ENCODE assay signal across 20 cellular contexts in genomic region chr11:63877658-63878241, GRCh38. TPM values are rescaled to one million over a fixed set of nuclear protein-coding genes. Genes with fewer than 3 reads are reported as not detected.
DNase-seq lines count a peak whose midpoint lies in the region; ATAC-seq, FAIRE-seq and TF ChIP-seq lines count a peak whose summit lies in the region.
"Had no signal": no experiment of that assay in that cellular context is flagged by ENCODE, and none has a peak within 500 bp of the region (broad histone marks: within the 10 kb centered on the region; RNA-seq: fewer than 3 reads in every experiment).

No MANE protein-coding gene starts in this region.

- FAIRE-seq in kidney (lab: Jason Lieb, UNC): no peak
- FAIRE-seq: islet of Langerhans, small intestine had no signal

- no peak for ATAC-seq in activated T-cell treated with anti-CD3 and anti-CD28 coated beads, Interleukin-2, amount 50 U/mL, for 72 hours (replicated peaks in 1 of 2)
- ATAC-seq in natural killer cell (no peak), GM19455 (IDR thresholded peaks at IDR 0.05; ENCODE audit: unreplicated experiment) (no peak)

- peaks cover 0 to 2% of the 10 kb centered on the region in 2 donors for H3K36me3 ChIP-seq in kidney (ENCODE audit: control insufficient read depth in 1 of 2, insufficient read depth in 2 of 2, low read length in 2 of 2)
- H3K36me3 ChIP-seq: colonic mucosa had no signal

- no peak overlapping the region for H3K4me3 Mint-ChIP-seq in activated T-cell treated with anti-CD3 and anti-CD28 coated beads, Interleukin-2, amount 50 U/mL, for 72 hours
- no peak overlapping the region for H3K4me3 Mint-ChIP-seq in activated naive CD8-positive, alpha-beta T cell treated with anti-CD3 and anti-CD28 coated beads for 36 hours
- peak overlapping the region; percentile 31 for H3K4me3 Mint-ChIP-seq in type B pancreatic cell
- no peak overlapping the region for H3K4me3 Mint-ChIP-seq in natural killer cell
- H3K4me3 Mint-ChIP-seq: activated naive CD4-positive, alpha-beta T cell treated with anti-CD3 and anti-CD28 coated beads for 36 hours; nephron had no signal

- H3K4me1 ChIP-seq in kidney (ENCODE audit: control insufficient read depth in 1 of 2, insufficient read depth in 1 of 2, low read depth in 1 of 2, low read length in 2 of 2): peaks cover 23 to 26% of the 10 kb centered on the region in 2 donors

- peaks cover 67% of the 10 kb centered on the region for H3K4me1 Mint-ChIP-seq in activated T-cell treated with anti-CD3 and anti-CD28 coated beads, Interleukin-2, amount 50 U/mL, for 72 hours (ENCODE audit: low read depth)
- peaks cover 72% of the 10 kb centered on the region for H3K4me1 Mint-ChIP-seq in activated naive CD8-positive, alpha-beta T cell treated with anti-CD3 and anti-CD28 coated beads for 36 hours
- H3K4me1 Mint-ChIP-seq in type B pancreatic cell (ENCODE audit: unreplicated experiment): peaks cover 33% of the 10 kb centered on the region
- peaks cover 58 to 67% of the 10 kb centered on the region in 2 donors for H3K4me1 Mint-ChIP-seq in natural killer cell

- no peaks in the 10 kb centered on the region for H3K9me3 ChIP-seq in kidney (ENCODE audit: control insufficient read depth in 1 of 2, low read length in 2 of 2)
- H3K9me3 ChIP-seq: colonic mucosa had no signal

- TF ChIP-seq CTCF in kidney (IDR thresholded peaks at IDR 0.05; ENCODE audit: borderline replicate concordance, extremely low read depth, insufficient read depth) (no peak), type B pancreatic cell (conservative IDR thresholded peaks at IDR 0.05) (no peak), natural killer cell (IDR thresholded peaks at IDR 0.05) (no peak)

- peaks cover 0 to 2% of the 10 kb centered on the region in 2 donors for H3K36me3 Mint-ChIP-seq in activated T-cell treated with anti-CD3 and anti-CD28 coated beads, Interleukin-2, amount 50 U/mL, for 72 hours (ENCODE audit: insufficient read depth in 2 of 2)
- H3K36me3 Mint-ChIP-seq in activated naive CD8-positive, alpha-beta T cell treated with anti-CD3 and anti-CD28 coated beads for 36 hours: peaks cover 32% of the 10 kb centered on the region
- H3K36me3 Mint-ChIP-seq in type B pancreatic cell: peaks cover 13% of the 10 kb centered on the region
- no peaks in the 10 kb centered on the region for H3K36me3 Mint-ChIP-seq in natural killer cell

- intact Hi-C loops in kidney (cut with DNase I): no loop called here
- intact Hi-C loops in natural killer cell (cut with micrococcal nuclease): no loop called here

- no peak overlapping the region for H3K9ac ChIP-seq in kidney (ENCODE audit: low read length in 2 of 2)

- peak overlapping the region; percentile 3 for H3K27ac Mint-ChIP-seq in activated T-cell treated with anti-CD3 and anti-CD28 coated beads, Interleukin-2, amount 50 U/mL, for 72 hours
- H3K27ac Mint-ChIP-seq in activated naive CD8-positive, alpha-beta T cell treated with anti-CD3 and anti-CD28 coated beads for 36 hours: peak overlapping the region; percentile 55
- H3K27ac Mint-ChIP-seq in type B pancreatic cell (peak overlapping the region; percentile 69), natural killer cell (no peak overlapping the region)
- H3K27ac Mint-ChIP-seq: activated naive CD4-positive, alpha-beta T cell treated with anti-CD3 and anti-CD28 coated beads for 36 hours had no signal

- DNase-seq in activated T-cell treated with anti-CD3 and anti-CD28 coated beads, Interleukin-2, amount 50 U/mL, for 72 hours: no peak
- no peak for DNase-seq in activated T-cell treated with anti-CD3 and anti-CD28 coated beads, Interleukin-2, amount 50 U/mL, for 1 hour
- peak; percentile 22 for DNase-seq in activated naive CD8-positive, alpha-beta T cell treated with anti-CD3 and anti-CD28 coated beads for 36 hours
- DNase-seq in kidney: peak; percentile 30
- no peak for DNase-seq in type B pancreatic cell (ENCODE audit: extremely low spot score, unreplicated experiment)
- no peak for DNase-seq in activated CD4-positive, CD25-positive, alpha-beta regulatory T cell (lab: John Stamatoyannopoulos, UW)
- DNase-seq in natural killer cell: no peak
- DNase-seq: activated CD4-positive, alpha-beta T cell treated with anti-CD3 and anti-CD28 coated beads for 48 hours; activated naive CD4-positive, alpha-beta T cell treated with anti-CD3 and anti-CD28 coated beads for 36 hours; colonic mucosa; DMS79; mesenchymal stem cell; MM.1S; RPMI8226; small intestine; stimulated activated CD4-positive, alpha-beta T cell treated with anti-CD3 and anti-CD28 coated beads, Interleukin-2, amount 100 ng/mL, for 48 hours had no signal

- no peaks in the 10 kb centered on the region for H3K9me3 Mint-ChIP-seq in activated T-cell treated with anti-CD3 and anti-CD28 coated beads, Interleukin-2, amount 50 U/mL, for 72 hours
- H3K9me3 Mint-ChIP-seq in activated naive CD8-positive, alpha-beta T cell treated with anti-CD3 and anti-CD28 coated beads for 36 hours: no peaks in the 10 kb centered on the region
- H3K9me3 Mint-ChIP-seq in type B pancreatic cell (no peaks in the 10 kb centered on the region), natural killer cell (no peaks in the 10 kb centered on the region)
- H3K9me3 Mint-ChIP-seq: activated naive CD4-positive, alpha-beta T cell treated with anti-CD3 and anti-CD28 coated beads for 36 hours; nephron had no signal

- no peak overlapping the region for H3K27ac ChIP-seq in kidney (ENCODE audit: low read depth in 2 of 2, low read length in 2 of 2)
- H3K27ac ChIP-seq: hepatocyte had no signal

- H3K4me3 ChIP-seq in kidney (ENCODE audit: low read length in 2 of 2): no peak overlapping the region
- H3K4me3 ChIP-seq: colonic mucosa, hepatocyte had no signal

- H3K27me3 Mint-ChIP-seq in activated T-cell treated with anti-CD3 and anti-CD28 coated beads, Interleukin-2, amount 50 U/mL, for 72 hours (ENCODE audit: low read depth): no peaks in the 10 kb centered on the region
- no peaks in the 10 kb centered on the region for H3K27me3 Mint-ChIP-seq in activated naive CD8-positive, alpha-beta T cell treated with anti-CD3 and anti-CD28 coated beads for 36 hours
- H3K27me3 Mint-ChIP-seq in type B pancreatic cell (no peaks in the 10 kb centered on the region), natural killer cell (ENCODE audit: low read depth in 2 of 2) (no peaks in the 10 kb centered on the region)

RNA-seq across cellular contexts. Expression of gene MARK2, which starts 38.8 kb away (rescaled TPM):
- total RNA-seq in activated T-cell treated with anti-CD3 and anti-CD28 coated beads, Interleukin-2, amount 50 U/mL, for 72 hours: 10 to 100 TPM; 29.0 to 30.0 TPM
- 10 to 100 TPM; 27.7 to 29.0 TPM for total RNA-seq in activated naive CD8-positive, alpha-beta T cell treated with anti-CD3 and anti-CD28 coated beads for 36 hours
- total RNA-seq in kidney (42.6 TPM), type B pancreatic cell (ENCODE audit: low replicate concordance) (52.8 and 73.5 TPM in 2 replicates), natural killer cell (10 to 100 TPM; 63.8 to 88.4 (median 80.2) TPM)
- 11.7 TPM for polyA plus RNA-seq in kidney (ENCODE audit: insufficient read depth, low read depth, low replicate concordance)

RNA-seq across cellular contexts. Expression of gene RCOR2, which starts 39.2 kb away (rescaled TPM):
- total RNA-seq in activated T-cell treated with anti-CD3 and anti-CD28 coated beads, Interleukin-2, amount 50 U/mL, for 72 hours: under 1 TPM; 0.39 to 0.96 TPM
- under 1 TPM; 0.58 to 0.82 TPM for total RNA-seq in activated naive CD8-positive, alpha-beta T cell treated with anti-CD3 and anti-CD28 coated beads for 36 hours
- total RNA-seq in kidney (0.76 TPM), type B pancreatic cell (ENCODE audit: low replicate concordance) (8.1 and 38.1 TPM in 2 replicates), natural killer cell (not detected)
- 0.86 TPM for polyA plus RNA-seq in kidney (ENCODE audit: insufficient read depth, low read depth, low replicate concordance)

Comparison
In these comparisons a context has a peak if more than half of its experiments do, and no peak if none do; other contexts are left out.
1. DNase-seq: peak in activated naive CD8-positive, alpha-beta T cell treated with anti-CD3 and anti-CD28 coated beads for 36 hours (single experiment) and kidney (single experiment); none in activated T-cell treated with anti-CD3 and anti-CD28 coated beads, Interleukin-2, amount 50 U/mL, for 72 hours (0 of 2), activated T-cell treated with anti-CD3 and anti-CD28 coated beads, Interleukin-2, amount 50 U/mL, for 1 hour (single experiment), type B pancreatic cell (single experiment), activated CD4-positive, CD25-positive, alpha-beta regulatory T cell (0 of 4) and natural killer cell (single experiment).
2. H3K27ac Mint-ChIP-seq: peak in activated T-cell treated with anti-CD3 and anti-CD28 coated beads, Interleukin-2, amount 50 U/mL, for 72 hours (single experiment), activated naive CD8-positive, alpha-beta T cell treated with anti-CD3 and anti-CD28 coated beads for 36 hours (single experiment) and type B pancreatic cell (single experiment); none in natural killer cell (0 of 2).